ENCODE assay signal across 9 cellular contexts in genomic region chr17:17109896-17110295, GRCh38.
A peak's percentile ranks its signal among the peaks of the same experiment; 100 is the strongest.
DNase-seq lines count a peak whose midpoint lies in the region; ATAC-seq and TF ChIP-seq lines count a peak whose summit lies in the region.
"Had no signal": no experiment of that assay in that cellular context is flagged by ENCODE, and none has a peak within 500 bp of the region (broad histone marks: within the 10 kb centered on the region; RNA-seq: fewer than 3 reads in every experiment).

No MANE protein-coding gene starts in this region.

- no peak for ATAC-seq in left ventricle myocardium superior
- ATAC-seq in GM21786 (IDR thresholded peaks at IDR 0.05; ENCODE audit: unreplicated experiment) = no peak

- no peaks in the 10 kb centered on the region for H3K27me3 Mint-ChIP-seq in activated T-cell treated with anti-CD3 and anti-CD28 coated beads, Interleukin-2, amount 50 U/mL, for 24 hours
- H3K27me3 Mint-ChIP-seq in activated T-helper 2 cell treated with anti-CD3 and anti-CD28 coated beads, Interferon-gamma antibody, Interleukin-2, Interleukin-4, amounts not matched to agents 10 μg/mL and 5 μg/mL and 100 μg/mL, durations not matched to agents 14 hours and 24 hours and 36 hours (ENCODE audit: low read depth) = no peaks in the 10 kb centered on the region

- no peaks in the 10 kb centered on the region for H3K27me3 ChIP-seq in thyroid gland

- intact Hi-C loops in activated T-helper 2 cell treated with anti-CD3 and anti-CD28 coated beads, Interferon-gamma antibody, Interleukin-2, Interleukin-4, amounts not matched to agents 10 μg/mL and 5 μg/mL and 100 μg/mL, durations not matched to agents 14 hours and 24 hours and 36 hours (cut with micrococcal nuclease) = no loop called here
- intact Hi-C loops in left ventricle myocardium superior (cut with micrococcal nuclease) = no loop called here
- intact Hi-C loops in thyroid gland (cut with DNase I) = no loop called here

- H3K36me3 Mint-ChIP-seq in activated T-cell treated with anti-CD3 and anti-CD28 coated beads, Interleukin-2, amount 50 U/mL, for 24 hours (ENCODE audit: low read depth) = no peaks in the 10 kb centered on the region
- H3K36me3 Mint-ChIP-seq in activated T-helper 2 cell treated with anti-CD3 and anti-CD28 coated beads, Interferon-gamma antibody, Interleukin-2, Interleukin-4, amounts not matched to agents 10 μg/mL and 5 μg/mL and 100 μg/mL, durations not matched to agents 14 hours and 24 hours and 36 hours (ENCODE audit: low read depth) = no peaks in the 10 kb centered on the region

- no peak for TF ChIP-seq POLR2A in thyroid gland (IDR thresholded peaks at IDR 0.05)

- no peaks in the 10 kb centered on the region for H3K36me3 ChIP-seq in thyroid gland

- H3K9me3 Mint-ChIP-seq in activated T-cell treated with anti-CD3 and anti-CD28 coated beads, Interleukin-2, amount 50 U/mL, for 24 hours = no peaks in the 10 kb centered on the region
- no peaks in the 10 kb centered on the region for H3K9me3 Mint-ChIP-seq in activated T-helper 2 cell treated with anti-CD3 and anti-CD28 coated beads, Interferon-gamma antibody, Interleukin-2, Interleukin-4, amounts not matched to agents 10 μg/mL and 5 μg/mL and 100 μg/mL, durations not matched to agents 14 hours and 24 hours and 36 hours

- no peak for TF ChIP-seq CTCF in thyroid gland (IDR thresholded peaks at IDR 0.05)

- no peaks in the 10 kb centered on the region for H3K9me3 ChIP-seq in thyroid gland

- WGBS in thyroid gland, 2 donors = 14 to 19% methylated on average over 5 of the region's 5 CpGs

- no peak overlapping the region for H3K4me3 Mint-ChIP-seq in activated T-cell treated with anti-CD3 and anti-CD28 coated beads, Interleukin-2, amount 50 U/mL, for 24 hours
- no peak overlapping the region for H3K4me3 Mint-ChIP-seq in activated T-helper 2 cell treated with anti-CD3 and anti-CD28 coated beads, Interferon-gamma antibody, Interleukin-2, Interleukin-4, amounts not matched to agents 10 μg/mL and 5 μg/mL and 100 μg/mL, durations not matched to agents 14 hours and 24 hours and 36 hours (ENCODE audit: low read depth)

- H3K27ac Mint-ChIP-seq in activated T-cell treated with anti-CD3 and anti-CD28 coated beads, Interleukin-2, amount 50 U/mL, for 24 hours = peak overlapping the region; percentile 63
- no peak overlapping the region for H3K27ac Mint-ChIP-seq in activated T-helper 2 cell treated with anti-CD3 and anti-CD28 coated beads, Interferon-gamma antibody, Interleukin-2, Interleukin-4, amounts not matched to agents 10 μg/mL and 5 μg/mL and 100 μg/mL, durations not matched to agents 14 hours and 24 hours and 36 hours

- H3K27ac ChIP-seq in thyroid gland = peak overlapping the region; percentile 17 to 27 (median 18)

- H3K4me1 Mint-ChIP-seq in activated T-cell treated with anti-CD3 and anti-CD28 coated beads, Interleukin-2, amount 50 U/mL, for 24 hours (ENCODE audit: low read depth) = peaks cover 66% of the 10 kb centered on the region
- peaks cover 42% of the 10 kb centered on the region for H3K4me1 Mint-ChIP-seq in activated T-helper 2 cell treated with anti-CD3 and anti-CD28 coated beads, Interferon-gamma antibody, Interleukin-2, Interleukin-4, amounts not matched to agents 10 μg/mL and 5 μg/mL and 100 μg/mL, durations not matched to agents 14 hours and 24 hours and 36 hours (ENCODE audit: low read depth)

- H3K4me1 ChIP-seq in thyroid gland = peaks cover 52 to 79% of the 10 kb centered on the region in 2 donors

- no peak overlapping the region for H3K4me3 ChIP-seq in thyroid gland (replicated peaks in 1 of 3)

- DNase-seq in activated T-cell treated with anti-CD3 and anti-CD28 coated beads, Interleukin-2, amount 50 U/mL, for 24 hours = no peak
- DNase-seq in activated T-cell treated with anti-CD3 and anti-CD28 coated beads for 4 hours (no peak), left ventricle myocardium superior (peak; percentile 40), thyroid gland (peak; percentile 77 to 82), NCI-H1694 (lab: John Stamatoyannopoulos, UW) (no peak), NCI-H748 (lab: John Stamatoyannopoulos, UW; ENCODE audit: unreplicated experiment) (no peak)
- peak; percentile 19 for DNase-seq in activated T-helper 2 cell treated with anti-CD3 and anti-CD28 coated beads, Interferon-gamma antibody, Interleukin-2, Interleukin-4, amounts not matched to agents 10 μg/mL and 5 μg/mL and 100 μg/mL, durations not matched to agents 14 hours and 24 hours and 36 hours (ENCODE audit: low spot score)
- DNase-seq: NCI-H345 had no signal

Comparison
In these comparisons a context has a peak if more than half of its experiments do, and no peak if none do; other contexts are left out.
1. DNase-seq: peak in activated T-helper 2 cell treated with anti-CD3 and anti-CD28 coated beads, Interferon-gamma antibody, Interleukin-2, Interleukin-4, amounts not matched to agents 10 μg/mL and 5 μg/mL and 100 μg/mL, durations not matched to agents 14 hours and 24 hours and 36 hours (single experiment), left ventricle myocardium superior (single experiment) and thyroid gland (2 of 2); none in activated T-cell treated with anti-CD3 and anti-CD28 coated beads, Interleukin-2, amount 50 U/mL, for 24 hours (single experiment), activated T-cell treated with anti-CD3 and anti-CD28 coated beads for 4 hours (single experiment), NCI-H1694 (single experiment) and NCI-H748 (single experiment).